Comparison of ENCODE assay signal across 11 cellular contexts in the genomic region with DNA sequence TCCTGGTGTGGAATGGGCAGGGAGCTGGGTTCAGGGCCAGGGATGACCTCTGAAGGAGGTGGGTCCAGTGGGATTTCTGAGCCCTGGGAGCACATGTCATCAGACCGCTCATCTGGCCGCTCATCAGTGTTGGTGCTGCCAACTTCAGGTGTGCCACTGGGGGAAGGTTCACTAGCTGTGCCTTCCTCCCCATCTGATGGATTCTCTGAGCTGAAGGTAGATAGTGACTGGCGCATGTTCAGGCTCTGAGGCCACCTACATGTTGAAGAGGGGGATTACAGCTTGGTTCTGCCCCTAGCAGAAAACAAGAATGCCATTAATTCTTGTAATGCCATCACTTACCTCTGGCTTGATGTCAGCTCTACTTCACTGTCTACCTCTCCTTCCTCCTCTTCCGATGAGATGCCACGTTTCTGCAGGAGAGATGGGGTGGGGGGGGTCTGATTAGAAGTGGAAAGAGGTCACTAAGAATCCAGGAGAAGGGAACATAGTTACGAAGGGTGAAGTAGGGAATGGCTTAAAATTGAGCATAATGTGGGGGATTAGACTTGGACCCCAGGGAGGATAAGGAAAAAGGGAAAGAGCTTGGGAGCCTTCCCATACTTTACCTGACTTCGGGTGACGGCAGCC. TPM values are rescaled to one million over a fixed set of nuclear protein-coding genes. Genes with fewer than 3 reads are reported as not detected.
DNase-seq lines count a peak whose midpoint lies in the region; ATAC-seq and TF ChIP-seq lines count a peak whose summit lies in the region.
"Had no signal": no experiment of that assay in that cellular context is flagged by ENCODE, and none has a peak within 500 bp of the region (broad histone marks: within the 10 kb centered on the region; RNA-seq: fewer than 3 reads in every experiment).

No MANE protein-coding gene starts in this region.

- TF ChIP-seq RAD21 in HCT116 (IDR thresholded peaks at IDR 0.05; ENCODE audit: low read depth): no peak

- H3K4me2 ChIP-seq in HCT116 (ENCODE audit: low read length): no peak overlapping the region

- H3K4me1 ChIP-seq in HCT116 (ENCODE audit: control insufficient read depth in 1 of 2, insufficient read depth in 2 of 2, low read length in 2 of 2) (peaks cover 0 to 36% of the 10 kb centered on the region in 2 experiments; a peak in 2 of 4 replicates), esophagus squamous epithelium (peaks cover 8 to 65% (median 47%) of the 10 kb centered on the region in 3 donors), tibial artery (peaks cover 0 to 32% (median 4%) of the 10 kb centered on the region in 4 donors)
- H3K4me1 ChIP-seq in effector memory CD4-positive, alpha-beta T cell (ENCODE audit: control insufficient read depth, insufficient read depth, low read length, poor library complexity, severe bottlenecking): no peaks in the 10 kb centered on the region

- H3K27ac ChIP-seq in HCT116 (ENCODE audit: low read depth, low read length): 0 out of 2 replicates have a peak overlapping the region, but pooled peaks have one; percentile 2
- H3K27ac ChIP-seq in layer of hippocampus (ENCODE audit: low read depth, low read length): peak overlapping the region; percentile 2
- peak overlapping the region in 2 of 4 donors; percentile 42 to 64 for H3K27ac ChIP-seq in esophagus squamous epithelium
- no peak overlapping the region for H3K27ac ChIP-seq in effector memory CD4-positive, alpha-beta T cell (ENCODE audit: insufficient read depth, low read length, poor library complexity, severe bottlenecking)
- peak overlapping the region in 1 of 2 donors; percentile 26 for H3K27ac ChIP-seq in tibial artery

- H3K27me3 ChIP-seq in BJ (ENCODE audit: control insufficient read depth, insufficient read depth, low read length): no peaks in the 10 kb centered on the region
- no peaks in the 10 kb centered on the region for H3K27me3 ChIP-seq in HCT116 (ENCODE audit: insufficient read depth, low read length)
- H3K27me3 ChIP-seq in layer of hippocampus (ENCODE audit: control insufficient read depth, insufficient read depth, low read length): no peaks in the 10 kb centered on the region
- H3K27me3 ChIP-seq in esophagus squamous epithelium: no peaks in the 10 kb centered on the region
- no peaks in the 10 kb centered on the region for H3K27me3 ChIP-seq in effector memory CD4-positive, alpha-beta T cell (replicated peaks; ENCODE audit: control insufficient read depth, insufficient read depth, low read length, poor library complexity, severe bottlenecking)
- H3K27me3 ChIP-seq in tibial artery: no peaks in the 10 kb centered on the region
- H3K27me3 ChIP-seq: upper lobe of left lung had no signal

- DNase-seq in BJ (ENCODE audit: low read depth) (no peak), HCT116 (ENCODE audit: low read depth, low spot score) (no peak), esophagus squamous epithelium (lab: John Stamatoyannopoulos, UW) (no peak), tibial artery (no peak)
- DNase-seq in activated T-cell treated with anti-CD3 and anti-CD28 coated beads, Interleukin-2, amount 50 U/mL, for 4 hours: no peak
- DNase-seq in effector memory CD4-positive, alpha-beta T cell: no peak
- DNase-seq: NCI-H2029 treated with DMSO at 0.1 percent for 48 hours, occipital lobe had no signal

- peaks cover 42% of the 10 kb centered on the region for H3K36me3 ChIP-seq in BJ (ENCODE audit: control insufficient read depth, insufficient read depth, low read length)
- H3K36me3 ChIP-seq in HCT116 (ENCODE audit: control insufficient read depth in 1 of 2, insufficient read depth in 2 of 2, low read length in 2 of 2): peaks cover 49 to 64% of the 10 kb centered on the region in 2 experiments
- H3K36me3 ChIP-seq in esophagus squamous epithelium: peaks cover 8 to 100% (median 58%) of the 10 kb centered on the region in 3 donors
- H3K36me3 ChIP-seq in effector memory CD4-positive, alpha-beta T cell (ENCODE audit: control insufficient read depth, insufficient read depth, low read length): peaks cover 74% of the 10 kb centered on the region
- peaks cover 40 to 100% (median 91%) of the 10 kb centered on the region in 3 donors for H3K36me3 ChIP-seq in tibial artery

- no peak overlapping the region for H2AFZ ChIP-seq in HCT116 (ENCODE audit: low read depth, low read length, poor library complexity, severe bottlenecking)

- TF ChIP-seq POLR2A in HCT116 (IDR thresholded peaks at IDR 0.05; ENCODE audit: borderline replicate concordance, extremely low read depth, insufficient read depth, insufficient read length) (no peak), esophagus squamous epithelium (IDR thresholded peaks at IDR 0.05) (no peak)

- POLR2A ChIA-PET in BJ (lab: Charles Lee): interaction anchor here (0.8 to 1.0 kb wide), 2 partner anchors 17 to 19 kb away, joined by 4 read pairs; a partner anchor contains a TSS
- POLR2A ChIA-PET in HCT116 (lab: Charles Lee): no interaction called here

- WGBS in esophagus squamous epithelium, 2 donors: 66 to 67% methylated on average over 5 to 6 of the region's 8 CpGs

- 0 out of 2 replicates have a peak overlapping the region, but pooled peaks have one; percentile 21 for H3K9ac ChIP-seq in HCT116 (ENCODE audit: low read length)

- peak; percentile 27; the same call in 1 of the 2 replicates for TF ChIP-seq CTCF in BJ (IDR thresholded peaks at IDR 0.05; ENCODE audit: insufficient read depth, low read depth, low read length)
- peak in 2 of 3 experiments; percentile 22 to 45; a peak in 3 of 6 replicates for TF ChIP-seq CTCF in HCT116 (IDR thresholded peaks at IDR 0.05 in 2 of 3, conservative IDR thresholded peaks at IDR 0.05 in 1 of 3; ENCODE audit: borderline replicate concordance in 1 of 3, insufficient read depth in 1 of 3, low read depth in 2 of 3, low read length in 2 of 3)
- no peak for TF ChIP-seq CTCF in esophagus squamous epithelium (IDR thresholded peaks at IDR 0.05)
- TF ChIP-seq CTCF in tibial artery (IDR thresholded peaks at IDR 0.05): no peak

- no peaks in the 10 kb centered on the region for H3K9me3 Mint-ChIP-seq in activated T-cell treated with anti-CD3 and anti-CD28 coated beads, Interleukin-2, amount 50 U/mL, for 4 hours

- intact Hi-C loops in HCT116 (cut with micrococcal nuclease) (no loop called here), esophagus squamous epithelium (cut with DNase I) (no loop called here), tibial artery (cut with DNase I; ENCODE audit: low total_unique reads) (no loop called here)

- H3K79me2 ChIP-seq in HCT116 (ENCODE audit: insufficient read depth, low read length): peaks cover 37% of the 10 kb centered on the region

- ATAC-seq in HCT116 (peak; percentile 58), HG02970 (IDR thresholded peaks at IDR 0.05; ENCODE audit: low FRiP score, unreplicated experiment) (no peak)
- peak; percentile 21 to 29 for ATAC-seq in activated T-cell treated with anti-CD3 and anti-CD28 coated beads, Interleukin-2, amount 50 U/mL, for 4 hours

- peaks cover 30% of the 10 kb centered on the region for H3K36me3 Mint-ChIP-seq in activated T-cell treated with anti-CD3 and anti-CD28 coated beads, Interleukin-2, amount 50 U/mL, for 4 hours (ENCODE audit: insufficient read depth)

- no peaks in the 10 kb centered on the region for H3K9me2 ChIP-seq in HCT116 (ENCODE audit: insufficient read depth)

- H3K9me3 ChIP-seq in HCT116 (ENCODE audit: control insufficient read depth in 1 of 2, insufficient read depth in 1 of 2, low read depth in 1 of 2, low read length in 2 of 2): no peaks in the 10 kb centered on the region
- H3K9me3 ChIP-seq in esophagus squamous epithelium: no peaks in the 10 kb centered on the region
- H3K9me3 ChIP-seq in effector memory CD4-positive, alpha-beta T cell (ENCODE audit: control insufficient read depth, low read length): no peaks in the 10 kb centered on the region
- no peaks in the 10 kb centered on the region for H3K9me3 ChIP-seq in tibial artery
- H3K9me3 ChIP-seq: upper lobe of left lung had no signal

- no TSS peak for BruUV-seq in HCT116 (replicated peaks; lab: Mats Ljungman, UMichigan)

- RAD21 ChIA-PET in HCT116 (lab: Charles Lee; ENCODE audit: low non-redundant PET in 1 of 2, low total read pairs in 2 of 2, uncharacterized antibody in 2 of 2, unreplicated experiment in 2 of 2): interaction anchor here in 1 of 2 experiments (0.7 kb wide), 1 partner anchor 129 kb away, joined by 7 read pairs; no protein-coding TSS in a partner anchor

- CTCF ChIA-PET in BJ (lab: Yijun Ruan, JAX): interaction anchor here (0.6 to 2.1 kb wide), 8 partner anchors 8 to 161 kb away, joined by 3 to 17 read pairs (median 4); a partner anchor contains a TSS
- CTCF ChIA-PET in HCT116 (lab: Charles Lee): interaction anchor here (1.1 to 1.8 kb wide), 5 partner anchors 9 to 137 kb away, joined by 3 to 8 read pairs (median 3); no protein-coding TSS in a partner anchor

- no peak overlapping the region for H3K4me3 ChIP-seq in BJ (ENCODE audit: low read depth, low read length)
- no peak overlapping the region for H3K4me3 ChIP-seq in HCT116 (replicated peaks in 1 of 2; ENCODE audit: low read depth in 1 of 2, low read length in 2 of 2)
- H3K4me3 ChIP-seq in esophagus squamous epithelium: no peak overlapping the region
- H3K4me3 ChIP-seq in effector memory CD4-positive, alpha-beta T cell (ENCODE audit: insufficient read depth, low read depth, low read length, poor library complexity, severe bottlenecking): no peak overlapping the region
- no peak overlapping the region for H3K4me3 ChIP-seq in tibial artery
- H3K4me3 ChIP-seq: upper lobe of left lung had no signal

- H3K27me3 Mint-ChIP-seq in activated T-cell treated with anti-CD3 and anti-CD28 coated beads, Interleukin-2, amount 50 U/mL, for 4 hours (ENCODE audit: low read depth): no peaks in the 10 kb centered on the region

- no peak overlapping the region for H3K4me3 Mint-ChIP-seq in activated T-cell treated with anti-CD3 and anti-CD28 coated beads, Interleukin-2, amount 50 U/mL, for 4 hours

- peaks cover 3% of the 10 kb centered on the region for H3K4me1 Mint-ChIP-seq in activated T-cell treated with anti-CD3 and anti-CD28 coated beads, Interleukin-2, amount 50 U/mL, for 4 hours (ENCODE audit: low read depth)

- peaks cover 25% of the 10 kb centered on the region; the same call in 1 of the 2 replicates for H4K20me1 ChIP-seq in HCT116 (ENCODE audit: insufficient read depth)

RNA-seq across cellular contexts. Expression of a gene that starts 17.2 kb away (rescaled TPM):
- polyA plus RNA-seq in BJ (2011; rRNA removed): 43.9 and 61.2 TPM in 2 replicates
- polyA minus RNA-seq in BJ (2011; rRNA and poly(A)+ RNA removed): 34.0 and 61.7 TPM in 2 replicates
- total RNA-seq in HCT116 (2021; ENCODE audit: unreplicated experiment): 16.3 TPM
- polyA plus RNA-seq in HCT116 (2012): 12.8 and 17.1 TPM in 2 replicates
- total RNA-seq in activated T-cell treated with anti-CD3 and anti-CD28 coated beads, Interleukin-2, amount 50 U/mL, for 4 hours: 1 to 10 TPM; 6.5 to 8.4 (median 7.7) TPM
- 1 to 10 TPM in 3 of 4 donors, under 1 TPM in 1; 0.80 to 8.4 (median 2.7) TPM for total RNA-seq in esophagus squamous epithelium

RNA-seq across cellular contexts. Expression of a gene that starts 19.0 kb away (rescaled TPM):
- polyA plus RNA-seq in BJ (2011; rRNA removed): 33.9 and 44.9 TPM in 2 replicates
- 18.0 and 28.2 TPM in 2 replicates for polyA minus RNA-seq in BJ (2011; rRNA and poly(A)+ RNA removed)
- total RNA-seq in HCT116 (2021; ENCODE audit: unreplicated experiment) (40.1 TPM), esophagus squamous epithelium (10 to 100 TPM; 19.5 to 25.9 (median 22.7) TPM)
- 36.9 and 47.0 TPM in 2 replicates for polyA plus RNA-seq in HCT116 (2012)
- total RNA-seq in activated T-cell treated with anti-CD3 and anti-CD28 coated beads, Interleukin-2, amount 50 U/mL, for 4 hours: 10 to 100 TPM; 62.6 to 71.4 (median 64.3) TPM

RNA-seq across cellular contexts. Expression of a gene that starts 25.2 kb away (rescaled TPM):
- polyA plus RNA-seq in BJ (2011; rRNA removed): not detected in 2 replicates
- not detected in 2 replicates for polyA minus RNA-seq in BJ (2011; rRNA and poly(A)+ RNA removed)
- total RNA-seq in HCT116 (2021; ENCODE audit: unreplicated experiment) (not detected), esophagus squamous epithelium (under 1 TPM in 1 of 4 donors, not detected in 3; 0.70 TPM)
- polyA plus RNA-seq in HCT116 (2012): 0.18 and 0.22 TPM in 2 replicates
- total RNA-seq in activated T-cell treated with anti-CD3 and anti-CD28 coated beads, Interleukin-2, amount 50 U/mL, for 4 hours: not detected
- total RNA-seq: occipital lobe had no signal

RNA-seq across cellular contexts. Expression of a gene that starts 30.2 kb away (rescaled TPM):
- polyA plus RNA-seq in BJ (2011; rRNA removed): 267 and 268 TPM in 2 replicates
- 695 and 965 TPM in 2 replicates for polyA minus RNA-seq in BJ (2011; rRNA and poly(A)+ RNA removed)
- total RNA-seq in HCT116 (2021; ENCODE audit: unreplicated experiment) (856 TPM), esophagus squamous epithelium (100 to 1,000 TPM; 202 to 400 (median 287) TPM)
- 944 and 957 TPM in 2 replicates for polyA plus RNA-seq in HCT116 (2012)
- total RNA-seq in activated T-cell treated with anti-CD3 and anti-CD28 coated beads, Interleukin-2, amount 50 U/mL, for 4 hours: 1,000 to 10,000 TPM; 1,031 to 1,084 (median 1,084) TPM

RNA-seq across cellular contexts. Expression of a gene that starts 40.5 kb away (rescaled TPM):
- polyA plus RNA-seq in BJ (2011; rRNA removed): 66.4 and 73.2 TPM in 2 replicates
- 57.6 and 62.9 TPM in 2 replicates for polyA minus RNA-seq in BJ (2011; rRNA and poly(A)+ RNA removed)
- 216 TPM for total RNA-seq in HCT116 (2021; ENCODE audit: unreplicated experiment)
- 262 and 298 TPM in 2 replicates for polyA plus RNA-seq in HCT116 (2012)
- total RNA-seq in activated T-cell treated with anti-CD3 and anti-CD28 coated beads, Interleukin-2, amount 50 U/mL, for 4 hours: 100 to 1,000 TPM; 269 to 284 (median 284) TPM
- 10 to 100 TPM; 24.9 to 72.9 (median 51.1) TPM for total RNA-seq in esophagus squamous epithelium

Comparison
In these comparisons a context has a peak if more than half of its experiments do, and no peak if none do; other contexts are left out.
1. CTCF ChIP-seq: peak in BJ (single experiment) and HCT116 (2 of 3); none in esophagus squamous epithelium (0 of 6) and tibial artery (0 of 2).